Comparison of ENCODE assay signal across 8 cellular contexts in genomic region chr7:45769626-45770025, GRCh38.
DNase-seq lines count a peak whose midpoint lies in the region; ATAC-seq and TF ChIP-seq lines count a peak whose summit lies in the region.
"Not testable (repeated sequence)": the region's sequence is repeated elsewhere in the genome, so short reads cannot be mapped to it uniquely, and the experiment has no call there.

No MANE protein-coding gene starts in this region.

- H3K4me1 Mint-ChIP-seq in CD4-positive, CD25-positive, alpha-beta regulatory T cell, result peaks cover 5 to 21% (median 7%) of the 10 kb centered on the region in 4 donors
- H3K4me1 Mint-ChIP-seq in IgD-negative memory B cell, result peaks cover 3 to 10% (median 8%) of the 10 kb centered on the region in 3 donors

- not testable (repeated sequence) for H2AFZ ChIP-seq in neuronal stem cell (ENCODE audit: low read length)

- peak overlapping the region; percentile 97 to 99 (median 99) for H3K27ac Mint-ChIP-seq in CD4-positive, CD25-positive, alpha-beta regulatory T cell
- peak overlapping the region; percentile 53 to 98 (median 94) for H3K27ac Mint-ChIP-seq in IgD-negative memory B cell

- peak overlapping the region; percentile 96 to 99 (median 98) for H3K4me3 Mint-ChIP-seq in CD4-positive, CD25-positive, alpha-beta regulatory T cell
- H3K4me3 Mint-ChIP-seq in IgD-negative memory B cell, result peak overlapping the region in 3 of 4 donors; percentile 90 to 98 (median 94)

- H3K9ac ChIP-seq in neuronal stem cell (ENCODE audit: low read depth, low read length, poor library complexity), result not testable (repeated sequence)

- not testable (repeated sequence) for H2BK120ac ChIP-seq in neuronal stem cell (ENCODE audit: low read depth, low read length)

- not testable (repeated sequence) for TF ChIP-seq CTCF in VCaP (conservative IDR thresholded peaks at IDR 0.05); ascending aorta (IDR thresholded peaks at IDR 0.05); suprapubic skin (IDR thresholded peaks at IDR 0.05)

- peak overlapping the region; percentile 43 for H4K8ac ChIP-seq in neuronal stem cell (ENCODE audit: low read depth, low read length)

- H3K23ac ChIP-seq in neuronal stem cell (ENCODE audit: low read depth, low read length, poor library complexity), result not testable (repeated sequence)

- WGBS in esophagus, 2 donors, result 97% methylated on average over 20 of the region's 20 CpGs
- WGBS in neuronal stem cell (ENCODE audit: extremely low coverage in 2 of 2, insufficient read length in 2 of 2, insufficient replicate concordance in 1 of 2), 2 donors, result no CpG with 5 or more reads among the region's 20 CpGs
- 99% methylated on average over 20 of the region's 20 CpGs for WGBS in suprapubic skin

- not testable (repeated sequence) for TF ChIP-seq EP300 in suprapubic skin (IDR thresholded peaks at IDR 0.05)

- H3K27me3 ChIP-seq in CD4-positive, CD25-positive, alpha-beta regulatory T cell (ENCODE audit: control insufficient read depth, insufficient read depth, low read length); ascending aorta; esophagus (ENCODE audit: control insufficient read depth in 1 of 2, insufficient read depth in 2 of 2, low read length in 2 of 2); neuronal stem cell (ENCODE audit: control insufficient read depth in 3 of 3, insufficient read depth in 3 of 3, low read depth in 1 of 3, low read length in 3 of 3); suprapubic skin: not testable (repeated sequence)

- not testable (repeated sequence) for DNase-seq in CD4-positive, CD25-positive, alpha-beta regulatory T cell; ascending aorta (ENCODE audit: low spot score in 2 of 2); neuronal stem cell (ENCODE audit: low spot score); suprapubic skin (ENCODE audit: low spot score in 2 of 2)
- DNase-seq in left colon, result peak; percentile 22 to 28

- H3K9me3 ChIP-seq in CD4-positive, CD25-positive, alpha-beta regulatory T cell (ENCODE audit: control insufficient read depth in 2 of 2, low read length in 2 of 2); ascending aorta; esophagus (ENCODE audit: control insufficient read depth in 2 of 2, insufficient read depth in 1 of 2, low read depth in 1 of 2, low read length in 1 of 2); neuronal stem cell (replicated peaks in 1 of 2; ENCODE audit: control insufficient read depth in 2 of 2, insufficient read depth in 1 of 2, low read depth in 1 of 2, low read length in 2 of 2); suprapubic skin: not testable (repeated sequence)

- intact Hi-C loops in ascending aorta (cut with DNase I), result loop anchor here (10.0 kb wide), 1 partner anchor 985 kb away; no protein-coding TSS in a partner anchor
- intact Hi-C loops in left colon (cut with DNase I, micrococcal nuclease), result not testable (repeated sequence)

- H3K4me1 ChIP-seq in CD4-positive, CD25-positive, alpha-beta regulatory T cell (ENCODE audit: control insufficient read depth, insufficient read depth, low read length, poor library complexity, severe bottlenecking), result peaks cover 12% of the 10 kb centered on the region
- H3K4me1 ChIP-seq in ascending aorta; esophagus (ENCODE audit: control insufficient read depth in 2 of 2, insufficient read depth in 2 of 2, low read length in 1 of 2); neuronal stem cell (ENCODE audit: control insufficient read depth in 2 of 2, insufficient read depth in 1 of 2, low read depth in 1 of 2, low read length in 2 of 2): not testable (repeated sequence)
- peaks cover 16% of the 10 kb centered on the region for H3K4me1 ChIP-seq in suprapubic skin

- not testable (repeated sequence) for ATAC-seq in CD4-positive, CD25-positive, alpha-beta regulatory T cell (ENCODE audit: low read depth in 2 of 2); left colon

- not testable (repeated sequence) for H3K4me3 ChIP-seq in CD4-positive, CD25-positive, alpha-beta regulatory T cell (ENCODE audit: low read depth, low read length); esophagus (ENCODE audit: low read depth in 1 of 2, low read length in 2 of 2)
- H3K4me3 ChIP-seq in ascending aorta (peak overlapping the region; percentile 82 to 92), neuronal stem cell (ENCODE audit: low read length in 2 of 2) (peak overlapping the region in 1 of 2 donors; percentile 79), suprapubic skin (peak overlapping the region; percentile 74)

- H3K4ac ChIP-seq in neuronal stem cell (ENCODE audit: low read length), result not testable (repeated sequence)

- H2BK15ac ChIP-seq in neuronal stem cell (ENCODE audit: low read length), result not testable (repeated sequence)

- not testable (repeated sequence) for H2BK12ac ChIP-seq in neuronal stem cell (ENCODE audit: low read length)

- H3K79me1 ChIP-seq in neuronal stem cell (ENCODE audit: low read depth, low read length), result not testable (repeated sequence)

- peak overlapping the region; percentile 88 for H3K27ac ChIP-seq in CD4-positive, CD25-positive, alpha-beta regulatory T cell (ENCODE audit: insufficient read depth, low read length, poor library complexity, severe bottlenecking)
- peak overlapping the region; percentile 87 for H3K27ac ChIP-seq in VCaP
- H3K27ac ChIP-seq in ascending aorta, result peak overlapping the region; percentile 89 to 94
- peak overlapping the region; percentile 89 to 92 for H3K27ac ChIP-seq in esophagus (ENCODE audit: low read depth in 2 of 2, low read length in 1 of 2)
- H3K27ac ChIP-seq in neuronal stem cell (replicated peaks; ENCODE audit: low read length), result not testable (repeated sequence)
- H3K27ac ChIP-seq in suprapubic skin, result peak overlapping the region; percentile 85

- H2AK5ac ChIP-seq in neuronal stem cell (ENCODE audit: low read depth, low read length), result not testable (repeated sequence)

- H4K91ac ChIP-seq in neuronal stem cell (ENCODE audit: low read depth, low read length, poor library complexity), result not testable (repeated sequence)

- not testable (repeated sequence) for H3K27me3 Mint-ChIP-seq in CD4-positive, CD25-positive, alpha-beta regulatory T cell; IgD-negative memory B cell

- not testable (repeated sequence) for H3K18ac ChIP-seq in neuronal stem cell (ENCODE audit: low read length)

- H3K14ac ChIP-seq in neuronal stem cell (ENCODE audit: low read length), result not testable (repeated sequence)

- not testable (repeated sequence) for H3K9me3 Mint-ChIP-seq in CD4-positive, CD25-positive, alpha-beta regulatory T cell; IgD-negative memory B cell

- not testable (repeated sequence) for H3K36me3 ChIP-seq in CD4-positive, CD25-positive, alpha-beta regulatory T cell (ENCODE audit: control insufficient read depth, insufficient read depth, low read length); ascending aorta; esophagus (ENCODE audit: control insufficient read depth in 2 of 2, insufficient read depth in 2 of 2, low read length in 1 of 2); neuronal stem cell (replicated peaks in 1 of 2; ENCODE audit: control insufficient read depth in 2 of 2, insufficient read depth in 2 of 2, low read length in 2 of 2); suprapubic skin

- not testable (repeated sequence) for TF ChIP-seq POLR2A in suprapubic skin (IDR thresholded peaks at IDR 0.05)

- H3K4me2 ChIP-seq in neuronal stem cell (ENCODE audit: insufficient read depth, low read length, poor library complexity, severe bottlenecking), result not testable (repeated sequence)

- H2BK5ac ChIP-seq in neuronal stem cell (ENCODE audit: low read length), result not testable (repeated sequence)

- H3K36me3 Mint-ChIP-seq in CD4-positive, CD25-positive, alpha-beta regulatory T cell; IgD-negative memory B cell: not testable (repeated sequence)
